17 cellular contexts compared by ENCODE assay signal in genomic region chr21:26123012-26123411, GRCh38. TPM values are rescaled to one million over a fixed set of nuclear protein-coding genes. Genes with fewer than 3 reads are reported as not detected.
DNase-seq lines count a peak whose midpoint lies in the region; ATAC-seq, FAIRE-seq and TF ChIP-seq lines count a peak whose summit lies in the region.
"Had no signal": no experiment of that assay in that cellular context is flagged by ENCODE, and none has a peak within 500 bp of the region (broad histone marks: within the 10 kb centered on the region; RNA-seq: fewer than 3 reads in every experiment).

No MANE protein-coding gene starts in this region.

- peaks cover 33 to 36% of the 10 kb centered on the region in 2 experiments; a peak in 3 of 4 replicates for H3K4me1 ChIP-seq in SK-N-SH (ENCODE audit: control insufficient read depth in 1 of 2, insufficient read depth in 2 of 2, low read depth in 1 of 2, low read length in 1 of 2)
- H3K4me1 ChIP-seq in K562 (replicated peaks in 1 of 2; ENCODE audit: control insufficient read depth in 2 of 2, insufficient read depth in 2 of 2, low read length in 2 of 2), result no peaks in the 10 kb centered on the region
- H3K4me1 ChIP-seq in smooth muscle cell (ENCODE audit: low read depth), result peaks cover 52% of the 10 kb centered on the region

- intact Hi-C loops in K562 (cut with micrococcal nuclease), result no loop called here

- POLR2A ChIA-PET in SK-N-SH (lab: Yijun Ruan, JAX) (interaction anchor here (0.7 kb wide), 1 partner anchor 25 kb away, joined by 3 read pairs; no protein-coding TSS in a partner anchor), K562 (lab: Yijun Ruan, JAX) (no interaction called here)

- ATAC-seq in SK-N-SH treated with all-trans-retinoic acid at 6 μM for 48 hours, result no peak
- ATAC-seq in K562, result no peak
- no peak for ATAC-seq in GM19324 (IDR thresholded peaks at IDR 0.05; ENCODE audit: low FRiP score, unreplicated experiment)

- no peak overlapping the region for H3K4me3 ChIP-seq in SK-N-SH (ENCODE audit: low read depth in 2 of 2, low read length in 1 of 2)
- no peak overlapping the region for H3K4me3 ChIP-seq in K562
- H3K4me3 ChIP-seq in smooth muscle cell, result no peak overlapping the region

- peak; percentile 51 for FAIRE-seq in K562 (lab: Jason Lieb, UNC)

- BruUV-seq in K562 (replicated peaks; lab: Mats Ljungman, UMichigan), result no TSS peak

- H3K9ac ChIP-seq in SK-N-SH (no peak overlapping the region), K562 (ENCODE audit: insufficient read depth in 1 of 2, low read depth in 2 of 2, low read length in 2 of 2) (no peak overlapping the region), smooth muscle cell (ENCODE audit: low read depth) (no peak overlapping the region)

- H3K27me3 ChIP-seq in SK-N-SH (ENCODE audit: insufficient read depth) (no peaks in the 10 kb centered on the region), K562 (ENCODE audit: control insufficient read depth in 2 of 2, insufficient read depth in 2 of 2, low read length in 2 of 2) (no peaks in the 10 kb centered on the region), smooth muscle cell (ENCODE audit: low read depth) (no peaks in the 10 kb centered on the region)

- H2AFZ ChIP-seq in SK-N-SH (ENCODE audit: low read depth), result no peak overlapping the region
- H2AFZ ChIP-seq in K562 (ENCODE audit: low read depth, low read length), result no peak overlapping the region
- H2AFZ ChIP-seq in smooth muscle cell (ENCODE audit: low read depth), result no peak overlapping the region

- in situ Hi-C loops in K562 (cut with MboI), result no loop called here

- no peaks in the 10 kb centered on the region for H3K9me2 ChIP-seq in SK-N-SH

- H3K36me3 ChIP-seq in SK-N-SH (replicated peaks in 1 of 2; ENCODE audit: control insufficient read depth in 1 of 2, insufficient read depth in 2 of 2, low read length in 1 of 2) (no peaks in the 10 kb centered on the region), K562 (ENCODE audit: control insufficient read depth, insufficient read depth, low read length) (no peaks in the 10 kb centered on the region), smooth muscle cell (ENCODE audit: low read depth) (no peaks in the 10 kb centered on the region)

- TF ChIP-seq RAD21 in SK-N-SH (IDR thresholded peaks at IDR 0.05; ENCODE audit: low read length) (no peak), K562 (CRISPR knock-in tag; conservative IDR thresholded peaks at IDR 0.05 in 1 of 2, IDR thresholded peaks at IDR 0.05 in 1 of 2) (no peak)

- CTCF ChIA-PET in SK-N-SH (lab: Yijun Ruan, JAX), result no interaction called here
- CTCF ChIA-PET in K562 (lab: Yijun Ruan, JAX; ENCODE audit: low intra/inter-chr PET ratio), result no interaction called here

- no peak for TF ChIP-seq POLR2A in K562 (conservative IDR thresholded peaks at IDR 0.05)

- 65% methylated on average over 1 of the region's 1 CpG for WGBS in SK-N-SH (ENCODE audit: low lambda C conversion rate)
- WGBS in K562 (ENCODE audit: insufficient coverage, low coverage, missing lambda C conversion rate), result 6% methylated on average over 1 of the region's 1 CpG
- 12% methylated on average over 1 of the region's 1 CpG for WGBS in smooth muscle cell (ENCODE audit: low lambda C conversion rate)

- H3K79me2 ChIP-seq in SK-N-SH (ENCODE audit: insufficient read depth) (peaks cover 65% of the 10 kb centered on the region), K562 (ENCODE audit: control insufficient read depth, insufficient read depth, low read length) (no peaks in the 10 kb centered on the region), smooth muscle cell (ENCODE audit: low read depth) (peaks cover 94% of the 10 kb centered on the region)

- H3K27ac ChIP-seq in SK-N-SH (ENCODE audit: low read depth in 2 of 2, low read length in 1 of 2), result peak overlapping the region in 1 of 2 experiments; percentile 9; a peak in 2 of 4 replicates
- no peak overlapping the region for H3K27ac ChIP-seq in K562 (ENCODE audit: extremely low read depth, low read depth, low read length)
- H3K27ac ChIP-seq in smooth muscle cell (ENCODE audit: low read depth), result peak overlapping the region; percentile 86
- H3K27ac ChIP-seq: 22Rv1 had no signal

- no peak overlapping the region for H3K4me2 ChIP-seq in SK-N-SH
- H3K4me2 ChIP-seq in K562 (ENCODE audit: insufficient read depth, low read length), result no peak overlapping the region
- peak overlapping the region; percentile 44 for H3K4me2 ChIP-seq in smooth muscle cell

- H4K20me1 ChIP-seq in SK-N-SH (ENCODE audit: insufficient read depth) (peaks cover 15% of the 10 kb centered on the region), K562 (replicated peaks; ENCODE audit: control insufficient read depth, insufficient read depth, low read length) (no peaks in the 10 kb centered on the region), smooth muscle cell (ENCODE audit: low read depth) (peaks cover 91% of the 10 kb centered on the region)

- no peak for DNase-seq in SK-N-SH
- no peak for DNase-seq in K562 (ENCODE audit: extremely low read depth in 1 of 4, low spot score in 3 of 4)
- DNase-seq in iris pigment epithelial cell (ENCODE audit: low read depth), result peak; percentile 55
- no peak for DNase-seq in smooth muscle cell (lab: John Stamatoyannopoulos, UW; ENCODE audit: unreplicated experiment)
- no peak for DNase-seq in NCI-H446 (lab: John Stamatoyannopoulos, UW)
- DNase-seq in SW480 (ENCODE audit: low spot score), result no peak
- DNase-seq: Calu3; CD4-positive, alpha-beta T cell; DMS79; GOT3; Kasumi-1; NCI-H1105; NCI-H1694; NCI-H524 treated with DMSO at 0.1 percent for 48 hours had no signal

- TF ChIP-seq EP300 in SK-N-SH (IDR thresholded peaks at IDR 0.05; ENCODE audit: borderline replicate concordance in 1 of 2, low read depth in 1 of 2, low read length in 1 of 2) (no peak), K562 (IDR thresholded peaks at IDR 0.05; ENCODE audit: low read length) (no peak)

- H3F3A ChIP-seq in SK-N-SH (replicated peaks; ENCODE audit: insufficient read depth), result no peaks in the 10 kb centered on the region
- peaks cover 13% of the 10 kb centered on the region for H3F3A ChIP-seq in smooth muscle cell (ENCODE audit: low read depth)

- H3K9me1 ChIP-seq in K562 (ENCODE audit: control insufficient read depth, insufficient read depth, low read length), result no peaks in the 10 kb centered on the region

- no peaks in the 10 kb centered on the region for H3K9me3 ChIP-seq in SK-N-SH
- H3K9me3 ChIP-seq in K562 (replicated peaks; ENCODE audit: control insufficient read depth, insufficient read depth, low read depth, low read length), result no peaks in the 10 kb centered on the region
- H3K9me3 ChIP-seq in smooth muscle cell (replicated peaks; ENCODE audit: low read depth), result no peaks in the 10 kb centered on the region

- TF ChIP-seq CTCF in SK-N-SH (IDR thresholded peaks at IDR 0.05) (no peak), K562 (IDR thresholded peaks at IDR 0.05 in 2 of 3, conservative IDR thresholded peaks at IDR 0.05 in 1 of 3; ENCODE audit: insufficient read depth in 2 of 3, low read depth in 1 of 3, low read length in 3 of 3) (no peak), smooth muscle cell (IDR thresholded peaks at IDR 0.05; ENCODE audit: borderline replicate concordance, insufficient read depth, poor library complexity, severe bottlenecking) (no peak)

TF ChIP-seq in SK-N-SH treated with all-trans-retinoic acid at 6 μM for 48 hours, 23 proteins besides CTCF, POLR2A, EP300 and RAD21:
- TF ChIP-seq ARNTL (CRISPR knock-in tag; IDR thresholded peaks at IDR 0.05; ENCODE audit: borderline replicate concordance, low read depth) (no peak), ISL1 (CRISPR knock-in tag; IDR thresholded peaks at IDR 0.05) (0 out of 2 replicates have a peak, but pooled peaks have one; percentile 7)

TF ChIP-seq in SK-N-SH, 30 proteins besides CTCF, POLR2A, EP300 and RAD21 (continues in another document):
- TF ChIP-seq TAF1 (IDR thresholded peaks at IDR 0.05; ENCODE audit: borderline replicate concordance, low read depth, low read length) (no peak), MAX (IDR thresholded peaks at IDR 0.05; ENCODE audit: low read depth) (no peak)

TF ChIP-seq in K562, 482 proteins besides CTCF, POLR2A, EP300 and RAD21:
- TF ChIP-seq ZFP36 (IDR thresholded peaks at IDR 0.05; ENCODE audit: low read depth, low read length, partially characterized antibody) (no peak), ZNF239 (CRISPR knock-in tag; IDR thresholded peaks at IDR 0.05) (no peak), CHCHD3 (CRISPR knock-in tag; IDR thresholded peaks at IDR 0.05) (no peak)
TF ChIP-seq in K562: peak in this region for 0.

RNA-seq across cellular contexts. Expression of gene APP, which starts 47.6 kb away (rescaled TPM):
- 780 and 789 TPM in 2 replicates for polyA plus RNA-seq in SK-N-SH (2012; rRNA removed)
- polyA plus RNA-seq in SK-N-SH (2012; cell fraction: cytosol; rRNA removed), result 729 and 770 TPM in 2 replicates
- 453 and 679 TPM in 2 replicates for polyA plus RNA-seq in SK-N-SH (2012; cell fraction: nucleus; rRNA removed)
- total RNA-seq in K562 (2011; cell fraction: chromatin; rRNA removed; ENCODE audit: low replicate concordance), result 0.62 TPM in 1 of 2 replicates, not detected in the other
- total RNA-seq in K562 (2011; cell fraction: nucleolus; rRNA removed), result 0.17 and 0.26 TPM in 2 replicates
- not detected in 2 replicates for total RNA-seq in K562 (2011; cell fraction: nucleoplasm; rRNA removed)
- not detected in 2 replicates for total RNA-seq in K562 (2014; rRNA removed)
- not detected in 2 replicates for total RNA-seq in K562 (2014; rRNA removed; fragmentation: Illumina TruSeq; extraction: Trizol)
- total RNA-seq in K562 (2015; rRNA removed; fragmentation: Illumina TruSeq; extraction: Trizol), result not detected in 2 replicates
- total RNA-seq in K562 (2021), result 1.5 and 1.9 TPM in 2 replicates
- 0.07 and 0.17 TPM in 2 replicates for polyA plus RNA-seq in K562 (2011; rRNA removed)
- polyA plus RNA-seq in K562 (2011; cell fraction: cytosol; rRNA removed), result 0.12 TPM in 2 replicates
- polyA plus RNA-seq in K562 (2011; cell fraction: nucleus; rRNA removed), result not detected in 2 replicates
- polyA plus RNA-seq in K562 (2012), result 0.08 and 0.66 TPM in 2 replicates
- not detected in 2 replicates for polyA plus RNA-seq in K562 (2014; fragmentation: Illumina TruSeq; extraction: Trizol)
- under 1 TPM in 1 of 2 experiments, not detected in 1; 0.01 TPM for polyA plus RNA-seq in K562 (2014; fragmentation: Nextera tagmentation; extraction: Ambion mirVana)
- polyA plus RNA-seq in K562 (2014; rRNA removed), result 0.12 and 0.15 TPM in 2 replicates
- polyA minus RNA-seq in K562 (2011; rRNA and poly(A)+ RNA removed), result 0.48 TPM in 1 of 2 replicates, not detected in the other
- 0.95 and 3.5 TPM in 2 replicates for polyA minus RNA-seq in K562 (2011; cell fraction: cytosol; rRNA and poly(A)+ RNA removed)
- 1.00 and 1.3 TPM in 2 replicates for polyA minus RNA-seq in K562 (2011; cell fraction: nucleus; rRNA and poly(A)+ RNA removed)
- total RNA-seq in smooth muscle cell, result 431 and 459 TPM in 2 replicates
- 61.6 and 65.3 TPM in 2 replicates for polyA plus RNA-seq in smooth muscle cell

Comparison
In these comparisons a context has a peak if more than half of its experiments do, and no peak if none do; other contexts are left out.
1. RNA of gene APP, which starts 47.6 kb away (polyA plus RNA-seq): 453 to 789 TPM in SK-N-SH and 61.6 to 65.3 TPM in smooth muscle cell; 0.01 to 0.66 TPM in K562; every median in the first group is over 10 times any median in the second.